Comparison of ENCODE assay signal across 8 cellular contexts in genomic region chr15:41559489-41560177, GRCh38. TPM values are rescaled to one million over a fixed set of nuclear protein-coding genes. Genes with fewer than 3 reads are reported as not detected.
A peak's percentile ranks its signal among the peaks of the same experiment; 100 is the strongest.
DNase-seq lines count a peak whose midpoint lies in the region; ATAC-seq and TF ChIP-seq lines count a peak whose summit lies in the region.

No MANE protein-coding gene starts in this region.

- intact Hi-C loops in upper lobe of right lung (cut with DNase I), result no loop called here

- H3K4ac ChIP-seq in mesenchymal stem cell (ENCODE audit: low read depth in 1 of 2, low read length in 2 of 2), result peak overlapping the region in 1 of 2 experiments; percentile 32

- peak overlapping the region; percentile 81 for H3K4me3 Mint-ChIP-seq in chondrocyte (ENCODE audit: unreplicated experiment)

- no peaks in the 10 kb centered on the region for H3K36me3 Mint-ChIP-seq in chondrocyte (ENCODE audit: low read depth)

- peak overlapping the region; percentile 16 to 28 for H2BK12ac ChIP-seq in mesenchymal stem cell (ENCODE audit: low read length in 2 of 2)

- H3K18ac ChIP-seq in mesenchymal stem cell (ENCODE audit: low read depth in 1 of 2, low read length in 2 of 2), result peak overlapping the region; percentile 13 to 71

- H3K79me1 ChIP-seq in mesenchymal stem cell (replicated peaks; ENCODE audit: low read length, poor library complexity, severe bottlenecking), result no peaks in the 10 kb centered on the region

- H3K27ac ChIP-seq in DOHH2 (ENCODE audit: low read depth, low read length) (no peak overlapping the region), MM.1S (ENCODE audit: low read length) (no peak overlapping the region), mesenchymal stem cell (ENCODE audit: low read length, poor library complexity, severe bottlenecking) (no peak overlapping the region), upper lobe of right lung (peak overlapping the region; percentile 24)

- H2BK15ac ChIP-seq in mesenchymal stem cell (ENCODE audit: low read depth, poor library complexity, severe bottlenecking), result peak overlapping the region; percentile 83

- no peak overlapping the region for H4K8ac ChIP-seq in mesenchymal stem cell (ENCODE audit: low read length)

- H3K27me3 ChIP-seq in DOHH2 (ENCODE audit: control insufficient read depth, low read length) (peaks cover 28% of the 10 kb centered on the region), MM.1S (replicated peaks; ENCODE audit: insufficient read depth, low read length) (no peaks in the 10 kb centered on the region), mesenchymal stem cell (ENCODE audit: control insufficient read depth in 1 of 2, insufficient read depth in 1 of 2, low read length in 2 of 2) (peaks cover 4 to 7% of the 10 kb centered on the region in 2 experiments), upper lobe of right lung (no peaks in the 10 kb centered on the region)

- H3K9me3 Mint-ChIP-seq in chondrocyte (ENCODE audit: low read depth), result no peaks in the 10 kb centered on the region

- no peak overlapping the region for H3K27ac Mint-ChIP-seq in chondrocyte (ENCODE audit: unreplicated experiment)

- no peak overlapping the region for H3K23ac ChIP-seq in mesenchymal stem cell (ENCODE audit: low read length in 2 of 2)

- 6% methylated on average over 18 of the region's 32 CpGs for WGBS in mesenchymal stem cell

- DNase-seq in MM.1S (no peak), chondrocyte (ENCODE audit: low spot score) (no peak), mesenchymal stem cell (peak; percentile 30), upper lobe of right lung (no peak), SW480 (ENCODE audit: low spot score) (no peak), NCI-H2029 treated with DMSO at 0.1 percent for 48 hours (lab: John Stamatoyannopoulos, UW) (no peak), NCI-H2107 (lab: John Stamatoyannopoulos, UW) (no peak)

- peaks cover 43% of the 10 kb centered on the region for H3K4me1 Mint-ChIP-seq in chondrocyte (ENCODE audit: low read depth)

- H3F3A ChIP-seq in DOHH2 (ENCODE audit: control insufficient read depth, insufficient read depth) (peaks cover 21% of the 10 kb centered on the region), MM.1S (ENCODE audit: insufficient read depth, low read length) (peaks cover 9% of the 10 kb centered on the region)

- no peak overlapping the region for H2BK5ac ChIP-seq in mesenchymal stem cell (ENCODE audit: low read depth, low read length, poor library complexity, severe bottlenecking)

- peak overlapping the region; percentile 85 for H2BK120ac ChIP-seq in mesenchymal stem cell (ENCODE audit: low read depth, low read length)

- peak overlapping the region; percentile 11 for H4K91ac ChIP-seq in mesenchymal stem cell (ENCODE audit: low read length)

- H3K4me3 ChIP-seq in DOHH2 (ENCODE audit: low read length) (peak overlapping the region; percentile 66), MM.1S (ENCODE audit: low read length) (peak overlapping the region; percentile 66), mesenchymal stem cell (ENCODE audit: insufficient read depth in 1 of 2, low read depth in 1 of 2, low read length in 2 of 2) (peak overlapping the region; percentile 69 to 77), upper lobe of right lung (peak overlapping the region; percentile 56)

- H2AFZ ChIP-seq in MM.1S (ENCODE audit: low read length) (peak overlapping the region; percentile 89), mesenchymal stem cell (ENCODE audit: low read depth, low read length) (no peak overlapping the region)

- no peaks in the 10 kb centered on the region for H3K79me2 ChIP-seq in DOHH2 (ENCODE audit: control insufficient read depth, low read length)
- peaks cover 5% of the 10 kb centered on the region; the same call in 1 of the 2 replicates for H3K79me2 ChIP-seq in MM.1S (ENCODE audit: low read length)

- H3K14ac ChIP-seq in mesenchymal stem cell (ENCODE audit: low read length in 2 of 2), result peak overlapping the region in 1 of 2 experiments; percentile 8

- H3K4me2 ChIP-seq in DOHH2 (ENCODE audit: low read length) (peak overlapping the region; percentile 81), MM.1S (ENCODE audit: low read depth, low read length) (peak overlapping the region; percentile 96), mesenchymal stem cell (ENCODE audit: low read length, poor library complexity, severe bottlenecking) (peak overlapping the region; percentile 96)

- peak overlapping the region; percentile 40; the same call in 1 of the 2 replicates for H3K9ac ChIP-seq in MM.1S (ENCODE audit: low read length)
- H3K9ac ChIP-seq in mesenchymal stem cell (ENCODE audit: low read length), result peak overlapping the region; percentile 64

- no peak for TF ChIP-seq CTCF in DOHH2 (IDR thresholded peaks at IDR 0.05; ENCODE audit: low read depth, low read length, poor library complexity, severe bottlenecking)
- no peak for TF ChIP-seq CTCF in MM.1S (IDR thresholded peaks at IDR 0.05; ENCODE audit: low read length)
- no peak for TF ChIP-seq CTCF in chondrocyte (IDR thresholded peaks at IDR 0.05)
- no peak for TF ChIP-seq CTCF in upper lobe of right lung (IDR thresholded peaks at IDR 0.05)

- no peak overlapping the region for H2AK5ac ChIP-seq in mesenchymal stem cell (ENCODE audit: low read length, severe bottlenecking)

- H4K20me1 ChIP-seq in DOHH2 (ENCODE audit: control insufficient read depth, insufficient read depth, low read depth, low read length), result no peaks in the 10 kb centered on the region
- H4K20me1 ChIP-seq in MM.1S (ENCODE audit: insufficient read depth, low read length), result no peaks in the 10 kb centered on the region

- peak; percentile 1 for ATAC-seq in upper lobe of right lung

- H3K9me2 ChIP-seq in DOHH2 (replicated peaks; ENCODE audit: control insufficient read depth, low read length) (no peaks in the 10 kb centered on the region), MM.1S (replicated peaks; ENCODE audit: insufficient read depth, low read length) (no peaks in the 10 kb centered on the region)

- peaks cover 36% of the 10 kb centered on the region for H3K4me1 ChIP-seq in DOHH2 (ENCODE audit: control insufficient read depth, low read length)
- peaks cover 9% of the 10 kb centered on the region for H3K4me1 ChIP-seq in MM.1S (ENCODE audit: low read length)
- peaks cover 34% of the 10 kb centered on the region for H3K4me1 ChIP-seq in mesenchymal stem cell (ENCODE audit: control insufficient read depth, insufficient read depth, low read depth, low read length)
- peaks cover 48% of the 10 kb centered on the region for H3K4me1 ChIP-seq in upper lobe of right lung

- H3K9me3 ChIP-seq in DOHH2 (ENCODE audit: control insufficient read depth, insufficient read depth, low read length) (no peaks in the 10 kb centered on the region), MM.1S (replicated peaks; ENCODE audit: insufficient read depth, low read length) (no peaks in the 10 kb centered on the region), mesenchymal stem cell (ENCODE audit: control insufficient read depth, low read length) (no peaks in the 10 kb centered on the region), upper lobe of right lung (no peaks in the 10 kb centered on the region)

- H3K36me3 ChIP-seq in DOHH2 (ENCODE audit: control insufficient read depth, low read length) (no peaks in the 10 kb centered on the region), MM.1S (replicated peaks; ENCODE audit: insufficient read depth, low read length) (no peaks in the 10 kb centered on the region), mesenchymal stem cell (ENCODE audit: control insufficient read depth in 1 of 2, insufficient read depth in 2 of 2, low read depth in 1 of 2, low read length in 2 of 2) (peaks cover 0 to 8% of the 10 kb centered on the region in 2 experiments), upper lobe of right lung (no peaks in the 10 kb centered on the region)

- H3K27me3 Mint-ChIP-seq in chondrocyte (ENCODE audit: low read depth), result peaks cover 9% of the 10 kb centered on the region

RNA-seq across cellular contexts. Expression of gene TYRO3, which starts 0.6 kb away (rescaled TPM):
- total RNA-seq in chondrocyte, result 11.8 to 20.3 TPM (median 16.4 TPM) in 3 replicates
- polyA plus RNA-seq in mesenchymal stem cell (2013, experiment 1 of 2), result 33.5 TPM
- polyA plus RNA-seq in mesenchymal stem cell (2013, experiment 2 of 2), result 33.5 TPM
- 22.6 TPM for total RNA-seq in upper lobe of right lung

RNA-seq across cellular contexts. Expression of gene RPAP1, which starts 15.6 kb away (rescaled TPM):
- total RNA-seq in chondrocyte (25.5 to 38.1 TPM (median 29.9 TPM) in 3 replicates), upper lobe of right lung (24.9 TPM)
- 17.6 TPM for polyA plus RNA-seq in mesenchymal stem cell (2013, experiment 1 of 2)
- polyA plus RNA-seq in mesenchymal stem cell (2013, experiment 2 of 2), result 15.0 TPM

RNA-seq across cellular contexts. Expression of gene LTK, which starts 46.0 kb away (rescaled TPM):
- total RNA-seq in chondrocyte (0.73 to 1.4 TPM (median 1.0 TPM) in 3 replicates), upper lobe of right lung (15.1 TPM)
- polyA plus RNA-seq in mesenchymal stem cell (2013, experiment 1 of 2), result 0.26 TPM
- 0.22 TPM for polyA plus RNA-seq in mesenchymal stem cell (2013, experiment 2 of 2)
